Comparison of ENCODE assay signal across 11 cellular contexts in the genomic region with DNA sequence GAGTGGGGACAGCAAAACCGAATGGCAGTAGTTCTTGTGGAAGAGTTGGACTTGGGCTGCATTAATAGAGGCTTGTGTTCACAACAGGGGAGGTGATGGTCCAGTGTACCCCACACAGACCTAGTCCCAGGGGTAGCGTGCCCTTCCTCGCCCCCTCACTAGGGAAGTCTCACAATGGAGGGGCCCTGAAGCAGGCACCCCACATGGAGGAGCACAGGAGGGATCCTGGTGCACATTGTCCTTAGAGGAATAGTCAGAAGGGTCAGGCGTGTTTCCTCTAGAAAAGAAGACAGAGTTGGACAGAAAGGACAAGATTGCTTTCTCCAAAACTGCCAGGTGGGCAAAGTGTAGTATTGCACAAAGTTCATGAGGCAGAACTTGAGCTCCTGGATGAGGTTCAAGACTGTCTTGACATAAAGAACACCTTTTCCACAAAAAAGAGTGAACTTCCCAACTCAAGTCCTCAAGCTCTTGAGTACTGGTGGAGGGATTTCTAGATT. TPM values are rescaled to one million over a fixed set of nuclear protein-coding genes. Genes with fewer than 3 reads are reported as not detected.
DNase-seq lines count a peak whose midpoint lies in the region; ATAC-seq and TF ChIP-seq lines count a peak whose summit lies in the region.
"Had no signal": no experiment of that assay in that cellular context is flagged by ENCODE, and none has a peak within 500 bp of the region (broad histone marks: within the 10 kb centered on the region; RNA-seq: fewer than 3 reads in every experiment).

No MANE protein-coding gene starts in this region.

- ATAC-seq in natural killer cell treated with Interleukin-12 subunit alpha and Interleukin-12 subunit beta and Interleukin-15 and Interleukin-18, amount 100 ng/mL, for 72 hours, result no peak
- no peak for ATAC-seq in HG03571 (IDR thresholded peaks at IDR 0.05; ENCODE audit: unreplicated experiment)

- POLR2A ChIA-PET in Caco-2 (lab: Charles Lee), result interaction anchor here (0.6 to 1.3 kb wide), 4 partner anchors 16 to 268 kb away, joined by 3 to 5 read pairs (median 4); a partner anchor contains a TSS

- H3K36me3 Mint-ChIP-seq in Caco-2 (ENCODE audit: insufficient read depth, unreplicated experiment), result peaks cover 36% of the 10 kb centered on the region
- H3K36me3 Mint-ChIP-seq in natural killer cell treated with Interleukin-12 subunit alpha and Interleukin-12 subunit beta and Interleukin-15 and Interleukin-18, amount 100 ng/mL, for 72 hours, result no peaks in the 10 kb centered on the region
- H3K36me3 Mint-ChIP-seq: activated CD4-positive, alpha-beta memory T cell treated with anti-CD3 and anti-CD28 coated beads for 36 hours had no signal

- H3K9me3 ChIP-seq in Caco-2, result no peaks in the 10 kb centered on the region
- H3K9me3 ChIP-seq: HAP-1 had no signal

- no TSS peak for BruUV-seq in Caco-2 (replicated peaks; lab: Mats Ljungman, UMichigan)

- no peaks in the 10 kb centered on the region for H4K20me1 ChIP-seq in KMS-11 (ENCODE audit: insufficient read depth)

- peak overlapping the region; percentile 71 for H3K27ac Mint-ChIP-seq in Caco-2 (ENCODE audit: unreplicated experiment)
- peak overlapping the region in 1 of 2 donors; percentile 64 for H3K27ac Mint-ChIP-seq in natural killer cell treated with Interleukin-12 subunit alpha and Interleukin-12 subunit beta and Interleukin-15 and Interleukin-18, amount 100 ng/mL, for 72 hours
- H3K27ac Mint-ChIP-seq: activated CD4-positive, alpha-beta memory T cell treated with anti-CD3 and anti-CD28 coated beads for 36 hours had no signal

- H3K9me3 Mint-ChIP-seq in Caco-2 (ENCODE audit: unreplicated experiment), result no peaks in the 10 kb centered on the region
- no peaks in the 10 kb centered on the region for H3K9me3 Mint-ChIP-seq in natural killer cell treated with Interleukin-12 subunit alpha and Interleukin-12 subunit beta and Interleukin-15 and Interleukin-18, amount 100 ng/mL, for 72 hours
- H3K9me3 Mint-ChIP-seq: activated CD4-positive, alpha-beta memory T cell treated with anti-CD3 and anti-CD28 coated beads for 36 hours had no signal

- no peaks in the 10 kb centered on the region for H3K79me2 ChIP-seq in KMS-11 (ENCODE audit: insufficient read depth, low read depth)

- CTCF ChIA-PET in Caco-2 (lab: Charles Lee), result interaction anchor here (0.8 to 4.0 kb wide), 16 partner anchors 11 to 269 kb away, joined by 3 to 60 read pairs (median 6); a partner anchor contains a TSS

- no peaks in the 10 kb centered on the region for H3K27me3 ChIP-seq in Caco-2 (replicated peaks; ENCODE audit: control insufficient read depth, insufficient read depth, low read length)
- no peaks in the 10 kb centered on the region for H3K27me3 ChIP-seq in KMS-11 (ENCODE audit: insufficient read depth, low read depth)
- no peaks in the 10 kb centered on the region for H3K27me3 ChIP-seq in brain microvascular endothelial cell (replicated peaks)

- no peak for TF ChIP-seq POLR2A in lower leg skin (IDR thresholded peaks at IDR 0.05)

- no peaks in the 10 kb centered on the region for H3K27me3 Mint-ChIP-seq in Caco-2 (ENCODE audit: insufficient read depth, unreplicated experiment)
- no peaks in the 10 kb centered on the region for H3K27me3 Mint-ChIP-seq in natural killer cell treated with Interleukin-12 subunit alpha and Interleukin-12 subunit beta and Interleukin-15 and Interleukin-18, amount 100 ng/mL, for 72 hours
- H3K27me3 Mint-ChIP-seq: activated CD4-positive, alpha-beta memory T cell treated with anti-CD3 and anti-CD28 coated beads for 36 hours had no signal

- WGBS in lower leg skin, 2 donors, result 71 to 76% methylated on average over 4 of the region's 4 CpGs

- intact Hi-C loops in Caco-2 (cut with micrococcal nuclease; ENCODE audit: unreplicated experiment) (loop anchor here (2.0 to 10.0 kb wide), 2 partner anchors 54 to 124 kb away; no protein-coding TSS in a partner anchor), lower leg skin (cut with DNase I; ENCODE audit: low total_unique reads) (loop anchor here (5.0 kb wide), 1 partner anchor 261 kb away; no protein-coding TSS in a partner anchor)

- no peak overlapping the region for H3K9ac ChIP-seq in KMS-11

- H3K4me3 ChIP-seq in Caco-2 (ENCODE audit: low read depth, low read length), result no peak overlapping the region
- H3K4me3 ChIP-seq in KMS-11 (IDR thresholded peaks at IDR 0.05; ENCODE audit: insufficient read depth, low read depth, low read length), result no peak overlapping the region
- no peak overlapping the region for H3K4me3 ChIP-seq in brain microvascular endothelial cell (ENCODE audit: low read depth, low read length)
- no peak overlapping the region for H3K4me3 ChIP-seq in lower leg skin (ENCODE audit: low read depth, poor library complexity, severe bottlenecking)
- H3K4me3 ChIP-seq: HAP-1 had no signal

- peak overlapping the region; percentile 70 for H3K4me3 Mint-ChIP-seq in Caco-2 (ENCODE audit: unreplicated experiment)
- H3K4me3 Mint-ChIP-seq in natural killer cell treated with Interleukin-12 subunit alpha and Interleukin-12 subunit beta and Interleukin-15 and Interleukin-18, amount 100 ng/mL, for 72 hours, result peak overlapping the region; percentile 20
- H3K4me3 Mint-ChIP-seq: activated CD4-positive, alpha-beta memory T cell treated with anti-CD3 and anti-CD28 coated beads for 36 hours had no signal

- H3K27ac ChIP-seq in KMS-11, result no peak overlapping the region
- no peak overlapping the region for H3K27ac ChIP-seq in brain microvascular endothelial cell

- H3K4me1 ChIP-seq in Caco-2, result peaks cover 5% of the 10 kb centered on the region; the same call in 1 of the 2 replicates
- peaks cover 3% of the 10 kb centered on the region for H3K4me1 ChIP-seq in KMS-11 (ENCODE audit: low read depth, poor library complexity, severe bottlenecking)

- H2AFZ ChIP-seq in KMS-11 (ENCODE audit: low read depth), result peak overlapping the region; percentile 95

- in situ Hi-C loops in brain microvascular endothelial cell (cut with HindIII; ENCODE audit: low pct_ligation_motif_present, low sequenced_read_pairs), result loop anchor here (25.0 kb wide), 1 partner anchor 266 kb away; a partner anchor contains a TSS

- H3K36me3 ChIP-seq in Caco-2 (ENCODE audit: control insufficient read depth, insufficient read depth, low read length) (peaks cover 2% of the 10 kb centered on the region; the same call in 1 of the 2 replicates), KMS-11 (ENCODE audit: insufficient read depth) (no peaks in the 10 kb centered on the region), brain microvascular endothelial cell (replicated peaks) (peaks cover 5% of the 10 kb centered on the region)

- H3K4me1 Mint-ChIP-seq in Caco-2 (ENCODE audit: low read depth, unreplicated experiment), result peaks cover 19% of the 10 kb centered on the region
- H3K4me1 Mint-ChIP-seq in natural killer cell treated with Interleukin-12 subunit alpha and Interleukin-12 subunit beta and Interleukin-15 and Interleukin-18, amount 100 ng/mL, for 72 hours (ENCODE audit: low read depth in 2 of 2), result peaks cover 9 to 12% of the 10 kb centered on the region in 2 donors

- TF ChIP-seq CTCF in Caco-2 (IDR thresholded peaks at IDR 0.05; ENCODE audit: insufficient read depth in 1 of 2, low read depth in 1 of 2, low read length in 1 of 2, severe bottlenecking in 1 of 2, unreplicated experiment in 1 of 2) (no peak), KMS-11 (conservative IDR thresholded peaks at IDR 0.05; ENCODE audit: low read depth, low read length) (no peak), brain microvascular endothelial cell (IDR thresholded peaks at IDR 0.05; ENCODE audit: low read depth, low read length, missing control alignments) (peak; percentile 5), lower leg skin (IDR thresholded peaks at IDR 0.05) (no peak)

- H3K4me2 ChIP-seq in KMS-11, result peak overlapping the region; percentile 59; the same call in 1 of the 2 replicates

- DNase-seq in Caco-2 (no peak), brain microvascular endothelial cell (no peak), lower leg skin (ENCODE audit: low spot score in 2 of 2) (no peak), GDM1 (lab: John Stamatoyannopoulos, UW) (no peak), midbrain (lab: John Stamatoyannopoulos, UW) (no peak)
- no peak for DNase-seq in natural killer cell treated with Interleukin-12 subunit alpha and Interleukin-12 subunit beta and Interleukin-15 and Interleukin-18, amount 100 ng/mL, for 72 hours (ENCODE audit: low spot score)

RNA-seq across cellular contexts. Expression of a gene that starts 23.3 kb away (rescaled TPM):
- 16.2 and 21.9 TPM in 2 replicates for total RNA-seq in Caco-2 (2022)
- under 1 TPM; 0.50 to 0.67 TPM for total RNA-seq in natural killer cell treated with Interleukin-12 subunit alpha and Interleukin-12 subunit beta and Interleukin-15 and Interleukin-18, amount 100 ng/mL, for 72 hours
- 10 to 100 TPM; 21.5 to 53.8 (median 42.6) TPM for total RNA-seq in lower leg skin

RNA-seq across cellular contexts. Expression of a gene that starts 37.6 kb away (rescaled TPM):
- total RNA-seq in Caco-2 (2022) (not detected in 2 replicates), lower leg skin (under 1 TPM in 2 of 4 donors, not detected in 2; 0.17 to 0.26 TPM)
- total RNA-seq in natural killer cell treated with Interleukin-12 subunit alpha and Interleukin-12 subunit beta and Interleukin-15 and Interleukin-18, amount 100 ng/mL, for 72 hours, result not detected
- total RNA-seq: activated CD4-positive, alpha-beta memory T cell treated with anti-CD3 and anti-CD28 coated beads for 36 hours; aorta had no signal

RNA-seq across cellular contexts. Expression of a gene that starts 55.6 kb away (rescaled TPM):
- total RNA-seq in Caco-2 (2022) (31.5 and 34.5 TPM in 2 replicates), lower leg skin (10 to 100 TPM in 2 of 4 donors, 1 to 10 TPM in 2; 7.2 to 32.2 (median 16.8) TPM)
- total RNA-seq in natural killer cell treated with Interleukin-12 subunit alpha and Interleukin-12 subunit beta and Interleukin-15 and Interleukin-18, amount 100 ng/mL, for 72 hours, result 1 to 10 TPM; 5.9 to 8.3 TPM

Comparison
In these comparisons a context has a peak if more than half of its experiments do, and no peak if none do; other contexts are left out.
1. RNA of a gene that starts 23.3 kb away (total RNA-seq): 21.5 to 53.8 TPM in lower leg skin and 16.2 to 21.9 TPM in Caco-2; 0.50 to 0.67 TPM in natural killer cell treated with Interleukin-12 subunit alpha and Interleukin-12 subunit beta and Interleukin-15 and Interleukin-18, amount 100 ng/mL, for 72 hours; every median in the first group is over 10 times any median in the second.